ENCODE assay signal across 1 cellular context in the genomic region with DNA sequence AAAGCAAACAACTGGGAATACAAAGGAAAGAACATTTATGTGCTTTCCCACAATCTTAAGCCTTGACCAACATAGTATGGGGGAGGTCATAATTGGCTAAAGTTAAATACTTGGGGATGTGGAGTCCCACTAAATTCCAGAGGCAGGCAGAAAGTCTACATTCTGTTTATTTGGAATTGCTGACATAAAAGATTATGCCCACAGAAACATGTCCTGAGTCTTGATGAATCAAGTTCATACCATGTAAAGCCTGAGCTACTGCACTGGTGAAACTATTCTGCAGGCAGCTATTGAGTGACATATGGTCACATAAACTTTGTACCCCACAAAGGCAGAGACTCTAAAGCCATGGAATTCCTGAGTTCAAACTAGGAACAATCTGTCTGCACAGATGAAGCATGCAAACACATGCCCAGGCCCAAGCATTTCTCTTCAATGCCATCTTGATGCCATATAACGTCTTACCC.
TF ChIP-seq lines count a peak whose summit lies in the region.

No MANE protein-coding gene starts in this region.

TF ChIP-seq in IMR-90, 13 proteins besides CTCF, POLR2A, EP300 and RAD21:
- TF ChIP-seq NFE2L2 (IDR thresholded peaks at IDR 0.05; ENCODE audit: low read depth, low read length) (no peak), MAFK (IDR thresholded peaks at IDR 0.05; ENCODE audit: low read depth, low read length) (0 out of 2 replicates have a peak, but pooled peaks have one; percentile 11), RCOR1 (IDR thresholded peaks at IDR 0.05; ENCODE audit: insufficient replicate concordance, low read length) (no peak), CHD1 (IDR thresholded peaks at IDR 0.05; ENCODE audit: low read depth, low read length) (no peak), SMC3 (IDR thresholded peaks at IDR 0.05; ENCODE audit: low read depth, low read length) (no peak)
